1 cellular context compared by ENCODE assay signal in the genomic region with DNA sequence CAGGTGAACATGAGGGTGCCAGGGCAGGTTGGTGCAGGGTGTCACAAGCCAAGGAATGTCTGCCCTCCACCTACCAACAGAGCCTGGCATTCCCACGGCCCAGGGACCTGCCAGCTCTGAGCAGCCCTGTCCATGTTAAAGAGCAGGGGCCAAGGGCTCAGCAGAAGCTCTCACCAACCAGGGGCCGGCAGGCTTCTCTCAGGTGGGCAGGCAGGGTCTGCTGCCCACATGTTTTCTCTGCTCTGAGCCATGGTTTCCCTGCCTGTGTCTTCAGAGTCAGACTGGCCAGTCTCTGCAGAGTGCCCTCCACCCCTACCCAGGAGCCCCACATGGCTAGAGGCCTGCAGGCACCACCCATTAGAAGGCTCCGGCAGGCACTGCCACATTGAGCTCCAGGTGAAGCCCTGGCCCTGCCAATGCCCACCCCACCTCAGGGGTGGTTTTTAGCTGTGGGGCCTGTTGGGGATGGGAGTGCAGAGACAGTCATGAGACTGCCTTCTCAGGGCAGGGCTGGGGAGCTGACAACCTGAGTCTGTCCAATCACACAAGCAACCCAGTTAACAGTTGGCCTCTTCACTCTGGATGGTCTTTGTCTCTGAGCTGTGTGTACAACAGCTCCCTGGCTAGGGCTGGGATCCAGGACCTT.
TF ChIP-seq lines count a peak whose summit lies in the region.

No MANE protein-coding gene starts in this region.

TF ChIP-seq in K562, 482 proteins besides CTCF, POLR2A, EP300 and RAD21 (continued from another document and continues in another):
- TF ChIP-seq, protein P1, sequence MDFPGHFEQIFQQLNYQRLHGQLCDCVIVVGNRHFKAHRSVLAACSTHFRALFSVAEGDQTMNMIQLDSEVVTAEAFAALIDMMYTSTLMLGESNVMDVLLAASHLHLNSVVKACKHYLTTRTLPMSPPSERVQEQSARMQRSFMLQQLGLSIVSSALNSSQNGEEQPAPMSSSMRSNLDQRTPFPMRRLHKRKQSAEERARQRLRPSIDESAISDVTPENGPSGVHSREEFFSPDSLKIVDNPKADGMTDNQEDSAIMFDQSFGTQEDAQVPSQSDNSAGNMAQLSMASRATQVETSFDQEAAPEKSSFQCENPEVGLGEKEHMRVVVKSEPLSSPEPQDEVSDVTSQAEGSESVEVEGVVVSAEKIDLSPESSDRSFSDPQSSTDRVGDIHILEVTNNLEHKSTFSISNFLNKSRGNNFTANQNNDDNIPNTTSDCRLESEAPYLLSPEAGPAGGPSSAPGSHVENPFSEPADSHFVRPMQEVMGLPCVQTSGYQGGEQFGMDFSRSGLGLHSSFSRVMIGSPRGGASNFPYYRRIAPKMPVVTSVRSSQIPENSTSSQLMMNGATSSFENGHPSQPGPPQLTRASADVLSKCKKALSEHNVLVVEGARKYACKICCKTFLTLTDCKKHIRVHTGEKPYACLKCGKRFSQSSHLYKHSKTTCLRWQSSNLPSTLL (IDR thresholded peaks at IDR 0.05) = no peak
- peak; percentile 76 for TF ChIP-seq KLF6 (CRISPR knock-in tag; IDR thresholded peaks at IDR 0.05; ENCODE audit: borderline replicate concordance)
- no peak for TF ChIP-seq NR2C2 (CRISPR knock-in tag; IDR thresholded peaks at IDR 0.05)
- no peak for TF ChIP-seq NR2C2 (tag; IDR thresholded peaks at IDR 0.05)
- no peak; the same call in 1 of the 2 replicates for TF ChIP-seq ZNF239 (CRISPR knock-in tag; IDR thresholded peaks at IDR 0.05)
- TF ChIP-seq SMAD4 (CRISPR knock-in tag; conservative IDR thresholded peaks at IDR 0.05) = peak; percentile 68; the same call in 1 of the 2 replicates
- no peak for TF ChIP-seq MAFG (tag; conservative IDR thresholded peaks at IDR 0.05)
- no peak for TF ChIP-seq HDAC2 (IDR thresholded peaks at IDR 0.05)
- no peak for TF ChIP-seq MCM5 (IDR thresholded peaks at IDR 0.05; ENCODE audit: low read depth)
- TF ChIP-seq ZNF561 (CRISPR knock-in tag; conservative IDR thresholded peaks at IDR 0.05) = peak; percentile 9; the same call in 1 of the 2 replicates
- peak; percentile 81 for TF ChIP-seq ZNF311 (CRISPR knock-in tag; IDR thresholded peaks at IDR 0.05)
- no peak for TF ChIP-seq SREBF1 (IDR thresholded peaks at IDR 0.05; ENCODE audit: borderline replicate concordance, low read depth, low read length)
- TF ChIP-seq RB1 (IDR thresholded peaks at IDR 0.05; ENCODE audit: low read depth) = no peak
- no peak; the same call in 1 of the 2 replicates for TF ChIP-seq ETV1 (tag; conservative IDR thresholded peaks at IDR 0.05; ENCODE audit: low read depth)
- TF ChIP-seq GABPB1 (CRISPR knock-in tag; IDR thresholded peaks at IDR 0.05) = peak; percentile 53; the same call in 1 of the 2 replicates
- TF ChIP-seq, protein P2, sequence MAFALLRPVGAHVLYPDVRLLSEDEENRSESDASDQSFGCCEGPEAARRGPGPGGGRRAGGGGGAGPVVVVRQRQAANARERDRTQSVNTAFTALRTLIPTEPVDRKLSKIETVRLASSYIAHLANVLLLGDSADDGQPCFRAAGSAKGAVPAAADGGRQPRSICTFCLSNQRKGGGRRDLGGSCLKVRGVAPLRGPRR (CRISPR knock-in tag; IDR thresholded peaks at IDR 0.05) = 0 out of 2 replicates have a peak, but pooled peaks have one; percentile 3
- TF ChIP-seq, protein P3, sequence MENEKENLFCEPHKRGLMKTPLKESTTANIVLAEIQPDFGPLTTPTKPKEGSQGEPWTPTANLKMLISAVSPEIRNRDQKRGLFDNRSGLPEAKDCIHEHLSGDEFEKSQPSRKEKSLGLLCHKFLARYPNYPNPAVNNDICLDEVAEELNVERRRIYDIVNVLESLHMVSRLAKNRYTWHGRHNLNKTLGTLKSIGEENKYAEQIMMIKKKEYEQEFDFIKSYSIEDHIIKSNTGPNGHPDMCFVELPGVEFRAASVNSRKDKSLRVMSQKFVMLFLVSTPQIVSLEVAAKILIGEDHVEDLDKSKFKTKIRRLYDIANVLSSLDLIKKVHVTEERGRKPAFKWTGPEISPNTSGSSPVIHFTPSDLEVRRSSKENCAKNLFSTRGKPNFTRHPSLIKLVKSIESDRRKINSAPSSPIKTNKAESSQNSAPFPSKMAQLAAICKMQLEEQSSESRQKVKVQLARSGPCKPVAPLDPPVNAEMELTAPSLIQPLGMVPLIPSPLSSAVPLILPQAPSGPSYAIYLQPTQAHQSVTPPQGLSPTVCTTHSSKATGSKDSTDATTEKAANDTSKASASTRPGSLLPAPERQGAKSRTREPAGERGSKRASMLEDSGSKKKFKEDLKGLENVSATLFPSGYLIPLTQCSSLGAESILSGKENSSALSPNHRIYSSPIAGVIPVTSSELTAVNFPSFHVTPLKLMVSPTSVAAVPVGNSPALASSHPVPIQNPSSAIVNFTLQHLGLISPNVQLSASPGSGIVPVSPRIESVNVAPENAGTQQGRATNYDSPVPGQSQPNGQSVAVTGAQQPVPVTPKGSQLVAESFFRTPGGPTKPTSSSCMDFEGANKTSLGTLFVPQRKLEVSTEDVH (IDR thresholded peaks at IDR 0.05; ENCODE audit: low read depth, partially characterized antibody) = no peak
- 0 out of 2 replicates have a peak, but pooled peaks have one; percentile 30 for TF ChIP-seq MTF1 (CRISPR knock-in tag; IDR thresholded peaks at IDR 0.05; ENCODE audit: borderline replicate concordance)
- TF ChIP-seq, protein P4, sequence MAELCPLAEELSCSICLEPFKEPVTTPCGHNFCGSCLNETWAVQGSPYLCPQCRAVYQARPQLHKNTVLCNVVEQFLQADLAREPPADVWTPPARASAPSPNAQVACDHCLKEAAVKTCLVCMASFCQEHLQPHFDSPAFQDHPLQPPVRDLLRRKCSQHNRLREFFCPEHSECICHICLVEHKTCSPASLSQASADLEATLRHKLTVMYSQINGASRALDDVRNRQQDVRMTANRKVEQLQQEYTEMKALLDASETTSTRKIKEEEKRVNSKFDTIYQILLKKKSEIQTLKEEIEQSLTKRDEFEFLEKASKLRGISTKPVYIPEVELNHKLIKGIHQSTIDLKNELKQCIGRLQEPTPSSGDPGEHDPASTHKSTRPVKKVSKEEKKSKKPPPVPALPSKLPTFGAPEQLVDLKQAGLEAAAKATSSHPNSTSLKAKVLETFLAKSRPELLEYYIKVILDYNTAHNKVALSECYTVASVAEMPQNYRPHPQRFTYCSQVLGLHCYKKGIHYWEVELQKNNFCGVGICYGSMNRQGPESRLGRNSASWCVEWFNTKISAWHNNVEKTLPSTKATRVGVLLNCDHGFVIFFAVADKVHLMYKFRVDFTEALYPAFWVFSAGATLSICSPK (IDR thresholded peaks at IDR 0.05; ENCODE audit: borderline replicate concordance) = no peak
- peak; percentile 59 for TF ChIP-seq RBFOX2 (IDR thresholded peaks at IDR 0.05; ENCODE audit: low read depth, low read length)
- TF ChIP-seq SOX6 (IDR thresholded peaks at IDR 0.05) = no peak
- no peak for TF ChIP-seq SNIP1 (IDR thresholded peaks at IDR 0.05; ENCODE audit: low read depth)
- TF ChIP-seq NONO (IDR thresholded peaks at IDR 0.05; ENCODE audit: low read depth in 2 of 2, low read length in 1 of 2) = no peak
- TF ChIP-seq MCM3 (IDR thresholded peaks at IDR 0.05) = no peak
- TF ChIP-seq STAT5B (CRISPR knock-in tag; IDR thresholded peaks at IDR 0.05) = no peak
- TF ChIP-seq ZFP1 (CRISPR knock-in tag; IDR thresholded peaks at IDR 0.05) = peak; percentile 57; the same call in 1 of the 2 replicates
- no peak for TF ChIP-seq POLR2B (IDR thresholded peaks at IDR 0.05; ENCODE audit: low read depth, partially characterized antibody)
- peak; percentile 48; the same call in 1 of the 2 replicates for TF ChIP-seq ZNF133 (CRISPR knock-in tag; IDR thresholded peaks at IDR 0.05)
- no peak for TF ChIP-seq MCM2 (IDR thresholded peaks at IDR 0.05; ENCODE audit: low read depth)
- TF ChIP-seq, protein P5, sequence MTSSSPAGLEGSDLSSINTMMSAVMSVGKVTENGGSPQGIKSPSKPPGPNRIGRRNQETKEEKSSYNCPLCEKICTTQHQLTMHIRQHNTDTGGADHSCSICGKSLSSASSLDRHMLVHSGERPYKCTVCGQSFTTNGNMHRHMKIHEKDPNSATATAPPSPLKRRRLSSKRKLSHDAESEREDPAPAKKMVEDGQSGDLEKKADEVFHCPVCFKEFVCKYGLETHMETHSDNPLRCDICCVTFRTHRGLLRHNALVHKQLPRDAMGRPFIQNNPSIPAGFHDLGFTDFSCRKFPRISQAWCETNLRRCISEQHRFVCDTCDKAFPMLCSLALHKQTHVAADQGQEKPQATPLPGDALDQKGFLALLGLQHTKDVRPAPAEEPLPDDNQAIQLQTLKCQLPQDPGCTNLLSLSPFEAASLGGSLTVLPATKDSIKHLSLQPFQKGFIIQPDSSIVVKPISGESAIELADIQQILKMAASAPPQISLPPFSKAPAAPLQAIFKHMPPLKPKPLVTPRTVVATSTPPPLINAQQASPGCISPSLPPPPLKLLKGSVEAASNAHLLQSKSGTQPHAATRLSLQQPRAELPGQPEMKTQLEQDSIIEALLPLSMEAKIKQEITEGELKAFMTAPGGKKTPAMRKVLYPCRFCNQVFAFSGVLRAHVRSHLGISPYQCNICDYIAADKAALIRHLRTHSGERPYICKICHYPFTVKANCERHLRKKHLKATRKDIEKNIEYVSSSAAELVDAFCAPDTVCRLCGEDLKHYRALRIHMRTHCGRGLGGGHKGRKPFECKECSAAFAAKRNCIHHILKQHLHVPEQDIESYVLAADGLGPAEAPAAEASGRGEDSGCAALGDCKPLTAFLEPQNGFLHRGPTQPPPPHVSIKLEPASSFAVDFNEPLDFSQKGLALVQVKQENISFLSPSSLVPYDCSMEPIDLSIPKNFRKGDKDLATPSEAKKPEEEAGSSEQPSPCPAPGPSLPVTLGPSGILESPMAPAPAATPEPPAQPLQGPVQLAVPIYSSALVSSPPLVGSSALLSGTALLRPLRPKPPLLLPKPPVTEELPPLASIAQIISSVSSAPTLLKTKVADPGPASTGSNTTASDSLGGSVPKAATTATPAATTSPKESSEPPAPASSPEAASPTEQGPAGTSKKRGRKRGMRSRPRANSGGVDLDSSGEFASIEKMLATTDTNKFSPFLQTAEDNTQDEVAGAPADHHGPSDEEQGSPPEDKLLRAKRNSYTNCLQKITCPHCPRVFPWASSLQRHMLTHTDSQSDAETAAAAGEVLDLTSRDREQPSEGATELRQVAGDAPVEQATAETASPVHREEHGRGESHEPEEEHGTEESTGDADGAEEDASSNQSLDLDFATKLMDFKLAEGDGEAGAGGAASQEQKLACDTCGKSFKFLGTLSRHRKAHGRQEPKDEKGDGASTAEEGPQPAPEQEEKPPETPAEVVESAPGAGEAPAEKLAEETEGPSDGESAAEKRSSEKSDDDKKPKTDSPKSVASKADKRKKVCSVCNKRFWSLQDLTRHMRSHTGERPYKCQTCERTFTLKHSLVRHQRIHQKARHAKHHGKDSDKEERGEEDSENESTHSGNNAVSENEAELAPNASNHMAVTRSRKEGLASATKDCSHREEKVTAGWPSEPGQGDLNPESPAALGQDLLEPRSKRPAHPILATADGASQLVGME (CRISPR knock-in tag; IDR thresholded peaks at IDR 0.05) = no peak
- TF ChIP-seq, protein P6, sequence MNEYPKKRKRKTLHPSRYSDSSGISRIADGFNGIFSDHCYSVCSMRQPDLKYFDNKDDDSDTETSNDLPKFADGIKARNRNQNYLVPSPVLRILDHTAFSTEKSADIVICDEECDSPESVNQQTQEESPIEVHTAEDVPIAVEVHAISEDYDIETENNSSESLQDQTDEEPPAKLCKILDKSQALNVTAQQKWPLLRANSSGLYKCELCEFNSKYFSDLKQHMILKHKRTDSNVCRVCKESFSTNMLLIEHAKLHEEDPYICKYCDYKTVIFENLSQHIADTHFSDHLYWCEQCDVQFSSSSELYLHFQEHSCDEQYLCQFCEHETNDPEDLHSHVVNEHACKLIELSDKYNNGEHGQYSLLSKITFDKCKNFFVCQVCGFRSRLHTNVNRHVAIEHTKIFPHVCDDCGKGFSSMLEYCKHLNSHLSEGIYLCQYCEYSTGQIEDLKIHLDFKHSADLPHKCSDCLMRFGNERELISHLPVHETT (CRISPR knock-in tag; conservative IDR thresholded peaks at IDR 0.05 in 1 of 2, IDR thresholded peaks at IDR 0.05 in 1 of 2) = peak in 1 of 2 experiments; percentile 17; a peak in 2 of 4 replicates
- TF ChIP-seq ZNF165 (CRISPR knock-in tag; IDR thresholded peaks at IDR 0.05; ENCODE audit: borderline replicate concordance) = peak; percentile 73
- TF ChIP-seq, protein P7, sequence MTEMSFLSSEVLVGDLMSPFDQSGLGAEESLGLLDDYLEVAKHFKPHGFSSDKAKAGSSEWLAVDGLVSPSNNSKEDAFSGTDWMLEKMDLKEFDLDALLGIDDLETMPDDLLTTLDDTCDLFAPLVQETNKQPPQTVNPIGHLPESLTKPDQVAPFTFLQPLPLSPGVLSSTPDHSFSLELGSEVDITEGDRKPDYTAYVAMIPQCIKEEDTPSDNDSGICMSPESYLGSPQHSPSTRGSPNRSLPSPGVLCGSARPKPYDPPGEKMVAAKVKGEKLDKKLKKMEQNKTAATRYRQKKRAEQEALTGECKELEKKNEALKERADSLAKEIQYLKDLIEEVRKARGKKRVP (CRISPR knock-in tag; IDR thresholded peaks at IDR 0.05) = peak; percentile 65
- TF ChIP-seq, protein P8, sequence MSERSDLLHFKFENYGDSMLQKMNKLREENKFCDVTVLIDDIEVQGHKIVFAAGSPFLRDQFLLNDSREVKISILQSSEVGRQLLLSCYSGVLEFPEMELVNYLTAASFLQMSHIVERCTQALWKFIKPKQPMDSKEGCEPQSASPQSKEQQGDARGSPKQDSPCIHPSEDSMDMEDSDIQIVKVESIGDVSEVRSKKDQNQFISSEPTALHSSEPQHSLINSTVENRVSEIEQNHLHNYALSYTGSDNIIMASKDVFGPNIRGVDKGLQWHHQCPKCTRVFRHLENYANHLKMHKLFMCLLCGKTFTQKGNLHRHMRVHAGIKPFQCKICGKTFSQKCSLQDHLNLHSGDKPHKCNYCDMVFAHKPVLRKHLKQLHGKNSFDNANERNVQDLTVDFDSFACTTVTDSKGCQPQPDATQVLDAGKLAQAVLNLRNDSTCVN (CRISPR knock-in tag; IDR thresholded peaks at IDR 0.05) = no peak
- TF ChIP-seq POLR2H (tag; IDR thresholded peaks at IDR 0.05; ENCODE audit: low read depth) = no peak
- TF ChIP-seq FOXK1 (CRISPR knock-in tag; IDR thresholded peaks at IDR 0.05; ENCODE audit: borderline replicate concordance) = no peak
- TF ChIP-seq ZNF695 (CRISPR knock-in tag; IDR thresholded peaks at IDR 0.05) = peak; percentile 23; the same call in 1 of the 2 replicates
- TF ChIP-seq ZNF583 (CRISPR knock-in tag; IDR thresholded peaks at IDR 0.05) = peak; percentile 55; the same call in 1 of the 2 replicates
